Comparison of ENCODE assay signal across 8 cellular contexts in genomic region chr3:46812237-46812791, GRCh38. TPM values are rescaled to one million over a fixed set of nuclear protein-coding genes. Genes with fewer than 3 reads are reported as not detected.
A peak's percentile ranks its signal among the peaks of the same experiment; 100 is the strongest.
DNase-seq lines count a peak whose midpoint lies in the region; ATAC-seq and TF ChIP-seq lines count a peak whose summit lies in the region.

No MANE protein-coding gene starts in this region.

- no peaks in the 10 kb centered on the region for H3K9me3 ChIP-seq in CD4-positive, alpha-beta T cell (ENCODE audit: control insufficient read depth, low read length)

- H3K27ac Mint-ChIP-seq in CD4-positive, alpha-beta T cell: no peak overlapping the region
- peak overlapping the region in 1 of 6 donors; percentile 34 for H3K27ac Mint-ChIP-seq in naive B cell
- no peak overlapping the region for H3K27ac Mint-ChIP-seq in stimulated activated memory B cell treated with anti-CD40 and anti-IgM and Interleukin-4, amounts not matched to agents 10 μg/mL and 1 μg/mL and 100 μg/mL, for 72 hours

- H3K27me3 Mint-ChIP-seq in CD4-positive, alpha-beta T cell: no peaks in the 10 kb centered on the region
- H3K27me3 Mint-ChIP-seq in naive B cell: peaks cover 10 to 51% (median 20%) of the 10 kb centered on the region in 3 donors
- H3K27me3 Mint-ChIP-seq in stimulated activated memory B cell treated with anti-CD40 and anti-IgM and Interleukin-4, amounts not matched to agents 10 μg/mL and 1 μg/mL and 100 μg/mL, for 72 hours: peaks cover 41% of the 10 kb centered on the region

- DNase-seq in CD4-positive, alpha-beta T cell: peak; percentile 46 to 75 (median 60)
- DNase-seq in LoVo (ENCODE audit: low spot score) (peak; percentile 28), epidermal melanocyte (ENCODE audit: insufficient read length, low spot score) (peak; percentile 29), naive B cell (peak; percentile 39), RKO (ENCODE audit: low spot score) (no peak), NCI-H1436 (lab: John Stamatoyannopoulos, UW) (no peak)
- peak; percentile 28 for DNase-seq in activated CD8-positive, alpha-beta memory T cell treated with anti-CD3 and anti-CD28 coated beads, Interleukin-2, amount 50 U/mL, for 1 hour (ENCODE audit: extremely low read depth)

- peaks cover 4% of the 10 kb centered on the region for H3K27me3 ChIP-seq in CD4-positive, alpha-beta T cell (ENCODE audit: control insufficient read depth, insufficient read depth, low read length)

- CTCF ChIA-PET in CD4-positive, alpha-beta T cell (lab: Charles Lee): no interaction called here

- peak; percentile 93 for ATAC-seq in CD4-positive, alpha-beta T cell (ENCODE audit: poor library complexity)
- peak; percentile 82 to 85 for ATAC-seq in naive B cell (ENCODE audit: low read depth in 2 of 2)
- peak; percentile 79 for ATAC-seq in stimulated activated memory B cell treated with anti-CD40 and anti-IgM and Interleukin-4, amounts not matched to agents 10 μg/mL and 1 μg/mL and 100 μg/mL, for 72 hours

- POLR2A ChIA-PET in CD4-positive, alpha-beta T cell (lab: Charles Lee): no interaction called here

- no peak for TF ChIP-seq CTCF in CD4-positive, alpha-beta T cell (IDR thresholded peaks at IDR 0.05)

- intact Hi-C loops in CD4-positive, alpha-beta T cell (cut with DNase I, micrococcal nuclease): no loop called here

- peaks cover 16% of the 10 kb centered on the region for H3K4me1 Mint-ChIP-seq in CD4-positive, alpha-beta T cell (ENCODE audit: low read depth)
- H3K4me1 Mint-ChIP-seq in naive B cell: peaks cover 6 to 13% (median 11%) of the 10 kb centered on the region in 3 donors
- H3K4me1 Mint-ChIP-seq in stimulated activated memory B cell treated with anti-CD40 and anti-IgM and Interleukin-4, amounts not matched to agents 10 μg/mL and 1 μg/mL and 100 μg/mL, for 72 hours: peaks cover 7% of the 10 kb centered on the region

- H3K4me3 Mint-ChIP-seq in CD4-positive, alpha-beta T cell: peak overlapping the region; percentile 76
- peak overlapping the region; percentile 25 to 93 (median 84) for H3K4me3 Mint-ChIP-seq in naive B cell
- peak overlapping the region; percentile 68 for H3K4me3 Mint-ChIP-seq in stimulated activated memory B cell treated with anti-CD40 and anti-IgM and Interleukin-4, amounts not matched to agents 10 μg/mL and 1 μg/mL and 100 μg/mL, for 72 hours

- H3K9me3 Mint-ChIP-seq in CD4-positive, alpha-beta T cell: no peaks in the 10 kb centered on the region
- H3K9me3 Mint-ChIP-seq in naive B cell: no peaks in the 10 kb centered on the region
- no peaks in the 10 kb centered on the region for H3K9me3 Mint-ChIP-seq in stimulated activated memory B cell treated with anti-CD40 and anti-IgM and Interleukin-4, amounts not matched to agents 10 μg/mL and 1 μg/mL and 100 μg/mL, for 72 hours

- H3K36me3 Mint-ChIP-seq in CD4-positive, alpha-beta T cell (ENCODE audit: low read depth): no peaks in the 10 kb centered on the region
- H3K36me3 Mint-ChIP-seq in naive B cell: no peaks in the 10 kb centered on the region
- no peaks in the 10 kb centered on the region for H3K36me3 Mint-ChIP-seq in stimulated activated memory B cell treated with anti-CD40 and anti-IgM and Interleukin-4, amounts not matched to agents 10 μg/mL and 1 μg/mL and 100 μg/mL, for 72 hours

- no peak overlapping the region for H3K27ac ChIP-seq in CD4-positive, alpha-beta T cell (ENCODE audit: low read depth, low read length)

RNA-seq across cellular contexts. Expression of gene MYL3, which starts 50.9 kb away (rescaled TPM):
- not detected for total RNA-seq in CD4-positive, alpha-beta T cell
- polyA plus RNA-seq in naive B cell (ENCODE audit: low read depth in 6 of 6): not detected

Comparison
In these comparisons a context has a peak if more than half of its experiments do, and no peak if none do; other contexts are left out.
1. DNase-seq: peak in CD4-positive, alpha-beta T cell (10 of 10), LoVo (single experiment), activated CD8-positive, alpha-beta memory T cell treated with anti-CD3 and anti-CD28 coated beads, Interleukin-2, amount 50 U/mL, for 1 hour (single experiment), epidermal melanocyte (single experiment) and naive B cell (single experiment); none in RKO (single experiment) and NCI-H1436 (single experiment).
2. Peak in every context shown above with its lines, with median percentiles within 50 percentile points of each other: ATAC-seq and H3K4me3 Mint-ChIP-seq.